In the genomic region with DNA sequence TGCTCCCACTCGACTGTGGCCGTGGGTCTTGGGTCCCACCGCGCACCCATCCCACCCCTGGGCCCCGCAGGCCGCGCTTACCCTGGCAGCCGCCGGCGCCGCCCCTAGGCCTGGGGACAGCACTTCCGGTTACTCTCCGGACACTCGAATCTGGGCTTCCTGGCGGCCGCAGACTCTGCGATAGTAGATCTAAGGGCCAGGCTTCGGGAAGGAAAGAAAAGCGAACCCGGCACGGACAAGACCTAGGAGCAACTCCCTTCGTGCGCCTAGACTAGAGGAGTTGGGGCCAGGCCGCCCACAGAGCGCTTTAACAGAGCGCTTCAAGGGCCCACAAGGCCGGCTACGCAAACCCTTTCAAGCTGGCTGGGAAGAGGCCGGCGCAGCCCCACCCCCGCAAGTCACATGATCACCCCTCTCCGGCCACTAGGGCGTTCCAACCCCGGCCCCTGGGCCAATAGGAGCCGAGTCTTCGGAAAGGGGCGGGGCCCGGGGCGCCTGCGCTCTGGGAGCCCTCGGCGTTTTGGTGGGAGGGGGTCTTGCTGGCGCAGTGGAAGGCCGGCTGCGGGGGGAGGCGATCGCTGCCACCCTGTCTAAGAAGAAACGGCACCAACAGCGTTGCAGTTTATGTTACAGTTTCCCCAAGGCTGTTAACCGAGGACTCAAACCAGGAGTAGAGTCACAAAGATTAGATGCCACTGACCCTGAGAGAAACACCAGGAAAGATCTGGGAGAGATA, we compare ENCODE assay signal across 8 cellular contexts. TPM values are rescaled to one million over a fixed set of nuclear protein-coding genes. Genes with fewer than 3 reads are reported as not detected.
A peak's percentile ranks its signal among the peaks of the same experiment; 100 is the strongest.
DNase-seq lines count a peak whose midpoint lies in the region; ATAC-seq lines count a peak whose summit lies in the region.
"Not testable (repeated sequence)": the region's sequence is repeated elsewhere in the genome, so short reads cannot be mapped to it uniquely, and the experiment has no call there.

A gene with protein sequence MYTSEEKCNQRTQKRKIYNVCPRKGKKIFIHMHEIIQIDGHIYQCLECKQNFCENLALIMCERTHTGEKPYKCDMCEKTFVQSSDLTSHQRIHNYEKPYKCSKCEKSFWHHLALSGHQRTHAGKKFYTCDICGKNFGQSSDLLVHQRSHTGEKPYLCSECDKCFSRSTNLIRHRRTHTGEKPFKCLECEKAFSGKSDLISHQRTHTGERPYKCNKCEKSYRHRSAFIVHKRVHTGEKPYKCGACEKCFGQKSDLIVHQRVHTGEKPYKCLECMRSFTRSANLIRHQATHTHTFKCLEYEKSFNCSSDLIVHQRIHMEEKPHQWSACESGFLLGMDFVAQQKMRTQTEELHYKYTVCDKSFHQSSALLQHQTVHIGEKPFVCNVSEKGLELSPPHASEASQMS (minus strand): TSS at position 387 of the 736 bp plus-strand sequence. CDS start 21,193 bp downstream, outside the sequence.

- H3K9me3 Mint-ChIP-seq in CD8-positive, alpha-beta memory T cell; effector memory CD8-positive, alpha-beta T cell: not testable (repeated sequence)

- H3K27ac Mint-ChIP-seq in CD8-positive, alpha-beta memory T cell: peak within 1 kb of the TSS; percentile 16 to 96 (median 46)
- peak within 1 kb of the TSS; percentile 61 to 74 for H3K27ac Mint-ChIP-seq in effector memory CD8-positive, alpha-beta T cell

- H3K27me3 ChIP-seq in CD8-positive, alpha-beta memory T cell (ENCODE audit: insufficient read depth, low read length, poor library complexity, severe bottlenecking): not testable (repeated sequence)

- H3K4me3 ChIP-seq in CD8-positive, alpha-beta memory T cell (ENCODE audit: low read length): peak within 1 kb of the TSS; percentile 94

- H3K36me3 ChIP-seq in CD8-positive, alpha-beta memory T cell (ENCODE audit: insufficient read depth, low read length): not testable (repeated sequence)

- H3K27me3 Mint-ChIP-seq in CD8-positive, alpha-beta memory T cell: peaks cover 0 to 24% of the 10 kb centered on the region in 2 donors
- H3K27me3 Mint-ChIP-seq in effector memory CD8-positive, alpha-beta T cell: peaks cover 30 to 36% of the 10 kb centered on the region in 2 donors

- peak; percentile 80 to 90 (median 83) for DNase-seq in CD8-positive, alpha-beta memory T cell
- DNase-seq in HS-5 (ENCODE audit: low read depth) (peak; percentile 61), medulla oblongata (ENCODE audit: extremely low spot score) (peak; percentile 98)
- DNase-seq in NK-92 treated with Interleukin-12 subunit alpha and Interleukin-12 subunit beta, amount 100 ng/mL, for 24 hours (lab: John Stamatoyannopoulos, UW): peak; percentile 83
- DNase-seq in effector memory CD8-positive, alpha-beta T cell: peak; percentile 76 to 80 (median 78)
- peak; percentile 77 for DNase-seq in stimulated activated CD8-positive, alpha-beta memory T cell treated with anti-CD3 and anti-CD28 coated beads, Interleukin-12 subunit alpha, Interleukin-12 subunit beta, amount 100 ng/mL, for 1 hour (ENCODE audit: low read depth)

- not testable (repeated sequence) for H3K9me3 ChIP-seq in CD8-positive, alpha-beta memory T cell (ENCODE audit: low read length)

- H3K4me3 Mint-ChIP-seq in CD8-positive, alpha-beta memory T cell: peak within 1 kb of the TSS; percentile 71 to 97 (median 86)
- H3K4me3 Mint-ChIP-seq in effector memory CD8-positive, alpha-beta T cell: peak within 1 kb of the TSS; percentile 83 to 92

- POLR2A ChIA-PET in CD8-positive, alpha-beta memory T cell (lab: Charles Lee): interaction anchor here (0.5 kb wide), 1 partner anchor 617 kb away, joined by 3 read pairs; no protein-coding TSS in a partner anchor
- POLR2A ChIA-PET in activated CD8-positive, alpha-beta memory T cell treated with anti-CD3 and anti-CD28 coated beads for 36 hours (lab: Charles Lee): interaction anchor here (0.5 kb wide), 1 partner anchor 1422 kb away, joined by 3 read pairs; no protein-coding TSS in a partner anchor

- H3K4me1 Mint-ChIP-seq in CD8-positive, alpha-beta memory T cell: peaks cover 29 to 48% (median 47%) of the 10 kb centered on the region in 3 donors
- H3K4me1 Mint-ChIP-seq in effector memory CD8-positive, alpha-beta T cell (ENCODE audit: low read depth in 2 of 2): peaks cover 16 to 39% of the 10 kb centered on the region in 2 donors

- H3K4me1 ChIP-seq in CD8-positive, alpha-beta memory T cell (ENCODE audit: insufficient read depth, low read length): peaks cover 17% of the 10 kb centered on the region

- H3K36me3 Mint-ChIP-seq in CD8-positive, alpha-beta memory T cell: peaks cover 10 to 27% (median 12%) of the 10 kb centered on the region in 3 donors
- not testable (repeated sequence) for H3K36me3 Mint-ChIP-seq in effector memory CD8-positive, alpha-beta T cell (ENCODE audit: insufficient read depth)

- peak within 1 kb of the TSS; percentile 52 for H3K27ac ChIP-seq in CD8-positive, alpha-beta memory T cell (ENCODE audit: low read depth, low read length)

- peak; percentile 98 for ATAC-seq in GM19468 (IDR thresholded peaks at IDR 0.05; ENCODE audit: extremely low read depth, unreplicated experiment)
- peak; percentile 98 for ATAC-seq in effector memory CD8-positive, alpha-beta T cell (replicated peaks)

- CTCF ChIA-PET in CD8-positive, alpha-beta memory T cell (lab: Charles Lee): interaction anchor here (0.6 kb wide), 1 partner anchor 64 kb away, joined by 3 read pairs; no protein-coding TSS in a partner anchor
- CTCF ChIA-PET in activated CD8-positive, alpha-beta memory T cell treated with anti-CD3 and anti-CD28 coated beads for 36 hours (lab: Charles Lee): interaction anchor here (0.8 kb wide), 1 partner anchor 90 kb away, joined by 3 read pairs; no protein-coding TSS in a partner anchor

RNA-seq across cellular contexts. Expression of the gene that starts here (rescaled TPM):
- 10 to 100 TPM; 13.7 to 15.2 TPM for total RNA-seq in CD8-positive, alpha-beta memory T cell
- 9.9 TPM for polyA plus RNA-seq in CD8-positive, alpha-beta memory T cell
- total RNA-seq in activated CD8-positive, alpha-beta memory T cell treated with anti-CD3 and anti-CD28 coated beads for 36 hours: 10 to 100 TPM; 11.1 to 14.4 TPM

Comparison
In these comparisons a context has a peak if more than half of its experiments do, and no peak if none do; other contexts are left out.
1. Peak in every context shown above with its lines: DNase-seq, ATAC-seq, H3K4me3 ChIP-seq and H3K27ac ChIP-seq.